13 cellular contexts compared by ENCODE assay signal in the genomic region with DNA sequence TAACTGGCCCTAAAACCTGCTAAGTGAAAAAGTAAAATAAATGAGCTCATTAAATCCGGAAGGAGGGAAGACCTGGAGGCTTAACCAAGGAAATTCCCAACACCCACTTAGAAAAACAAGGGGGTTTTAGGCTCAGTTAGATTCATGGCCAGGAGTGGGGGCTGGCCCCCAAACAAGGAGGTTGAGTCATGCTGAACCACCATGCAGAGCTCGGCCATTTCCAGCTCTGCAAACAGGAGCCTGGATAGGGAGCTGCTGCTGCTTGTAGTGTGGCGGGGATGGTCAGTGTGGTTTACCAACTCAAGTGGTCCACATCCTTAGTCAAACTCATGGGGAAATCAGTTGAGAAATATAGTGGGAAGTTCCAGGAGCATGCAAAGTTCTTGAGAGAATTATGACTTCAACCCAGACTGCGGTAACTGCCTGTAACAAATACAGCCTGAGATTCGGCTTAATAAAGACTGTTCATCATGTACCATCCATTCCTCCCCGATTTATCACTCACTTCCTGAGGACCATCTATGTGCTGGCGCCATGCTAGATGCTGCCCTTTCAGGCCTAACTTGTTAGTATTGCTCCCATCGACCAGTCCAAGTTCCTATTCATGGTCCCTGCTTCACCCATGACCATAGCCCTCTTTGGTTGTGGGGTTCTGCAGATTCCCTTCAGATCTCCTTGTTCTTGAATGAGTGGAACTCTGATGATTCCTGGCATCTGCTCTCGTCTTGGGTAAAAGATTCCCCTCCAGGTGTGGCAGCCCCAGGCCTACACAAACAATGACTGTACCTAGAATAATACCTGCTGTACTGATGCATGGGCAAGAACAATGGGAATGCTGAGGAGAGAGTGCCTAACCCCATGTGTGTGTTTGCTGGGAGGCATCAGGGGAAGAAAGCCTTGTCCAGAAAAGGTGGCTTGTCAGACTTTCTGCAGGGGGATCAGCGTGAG. TPM values are rescaled to one million over a fixed set of nuclear protein-coding genes. Genes with fewer than 3 reads are reported as not detected.
DNase-seq lines count a peak whose midpoint lies in the region; ATAC-seq and TF ChIP-seq lines count a peak whose summit lies in the region.
"Had no signal": no experiment of that assay in that cellular context is flagged by ENCODE, and none has a peak within 500 bp of the region (broad histone marks: within the 10 kb centered on the region; RNA-seq: fewer than 3 reads in every experiment).

No MANE protein-coding gene starts in this region.

- H3K79me2 ChIP-seq in GM23338 (replicated peaks; ENCODE audit: insufficient read depth): no peaks in the 10 kb centered on the region

- H3K4me3 ChIP-seq in GM23338 (no peak overlapping the region), fibroblast of mammary gland (ENCODE audit: control insufficient read depth, low read depth, low read length) (no peak overlapping the region), skeletal muscle cell (ENCODE audit: low read depth, low read length) (no peak overlapping the region), BE2C (ENCODE audit: low read depth, low read length) (no peak overlapping the region)

- no peaks in the 10 kb centered on the region for H4K20me1 ChIP-seq in GM23338 (replicated peaks; ENCODE audit: insufficient read depth)

- no peaks in the 10 kb centered on the region for H3K36me3 Mint-ChIP-seq in GM23338 (ENCODE audit: low read depth)
- H3K36me3 Mint-ChIP-seq: activated CD8-positive, alpha-beta memory T cell treated with anti-CD3 and anti-CD28 coated beads, Interleukin-2, amount 10 ng/mL, durations not matched to agents 7 days and 5 days; natural killer cell treated with Interleukin-12 subunit alpha and Interleukin-12 subunit beta and Interleukin-15 and Interleukin-18, amount 100 ng/mL, for 72 hours; stimulated activated effector memory CD8-positive, alpha-beta T cell treated with anti-CD3 and anti-CD28 coated beads, Interleukin-12 subunit alpha, Interleukin-12 subunit beta, amount 100 ng/mL, for 72 hours had no signal

- no peaks in the 10 kb centered on the region for H3K27me3 ChIP-seq in GM23338 (ENCODE audit: insufficient read depth)
- no peaks in the 10 kb centered on the region for H3K27me3 ChIP-seq in BE2C

- H3K4me3 Mint-ChIP-seq in GM23338: no peak overlapping the region
- H3K4me3 Mint-ChIP-seq: activated CD8-positive, alpha-beta memory T cell treated with anti-CD3 and anti-CD28 coated beads, Interleukin-2, amount 10 ng/mL, durations not matched to agents 7 days and 5 days; natural killer cell treated with Interleukin-12 subunit alpha and Interleukin-12 subunit beta and Interleukin-15 and Interleukin-18, amount 100 ng/mL, for 72 hours; stimulated activated effector memory CD8-positive, alpha-beta T cell treated with anti-CD3 and anti-CD28 coated beads, Interleukin-12 subunit alpha, Interleukin-12 subunit beta, amount 100 ng/mL, for 72 hours had no signal

- H3K9me3 ChIP-seq in BE2C: no peaks in the 10 kb centered on the region

- peaks cover 6% of the 10 kb centered on the region; the same call in 1 of the 2 replicates for H3K4me1 ChIP-seq in GM23338 (ENCODE audit: insufficient read depth)
- no peaks in the 10 kb centered on the region for H3K4me1 ChIP-seq in BE2C

- no peak overlapping the region for H3K4me2 ChIP-seq in GM23338

- H3F3A ChIP-seq in GM23338 (replicated peaks; ENCODE audit: low read depth): no peaks in the 10 kb centered on the region

- TF ChIP-seq CTCF in GM23338 (conservative IDR thresholded peaks at IDR 0.05; ENCODE audit: low read depth in 2 of 2) (no peak), fibroblast of mammary gland (conservative IDR thresholded peaks at IDR 0.05; ENCODE audit: control insufficient read depth, insufficient read depth, low read depth, low read length) (no peak), BE2C (IDR thresholded peaks at IDR 0.05; ENCODE audit: low read depth, low read length) (no peak)

- no peaks in the 10 kb centered on the region; the same call in 1 of the 2 replicates for H3K9me2 ChIP-seq in GM23338 (ENCODE audit: insufficient read depth)

- H3K36me3 ChIP-seq in GM23338 (ENCODE audit: insufficient read depth) (no peaks in the 10 kb centered on the region), BE2C (no peaks in the 10 kb centered on the region)

- H3K9me3 Mint-ChIP-seq in GM23338: no peaks in the 10 kb centered on the region; the same call in 2 of the 3 replicates
- H3K9me3 Mint-ChIP-seq: natural killer cell treated with Interleukin-12 subunit alpha and Interleukin-12 subunit beta and Interleukin-15 and Interleukin-18, amount 100 ng/mL, for 72 hours; stimulated activated effector memory CD8-positive, alpha-beta T cell treated with anti-CD3 and anti-CD28 coated beads, Interleukin-12 subunit alpha, Interleukin-12 subunit beta, amount 100 ng/mL, for 72 hours had no signal

- H3K27ac Mint-ChIP-seq in GM23338: no peak overlapping the region
- H3K27ac Mint-ChIP-seq: activated CD8-positive, alpha-beta memory T cell treated with anti-CD3 and anti-CD28 coated beads, Interleukin-2, amount 10 ng/mL, durations not matched to agents 7 days and 5 days; natural killer cell treated with Interleukin-12 subunit alpha and Interleukin-12 subunit beta and Interleukin-15 and Interleukin-18, amount 100 ng/mL, for 72 hours; stimulated activated effector memory CD8-positive, alpha-beta T cell treated with anti-CD3 and anti-CD28 coated beads, Interleukin-12 subunit alpha, Interleukin-12 subunit beta, amount 100 ng/mL, for 72 hours had no signal

- H3K4me1 Mint-ChIP-seq in GM23338: peaks cover 9% of the 10 kb centered on the region
- H3K4me1 Mint-ChIP-seq: activated CD8-positive, alpha-beta memory T cell treated with anti-CD3 and anti-CD28 coated beads, Interleukin-2, amount 10 ng/mL, durations not matched to agents 7 days and 5 days; stimulated activated effector memory CD8-positive, alpha-beta T cell treated with anti-CD3 and anti-CD28 coated beads, Interleukin-12 subunit alpha, Interleukin-12 subunit beta, amount 100 ng/mL, for 72 hours had no signal

- H3K27ac ChIP-seq in GM23338 (ENCODE audit: low read depth): no peak overlapping the region
- H3K27ac ChIP-seq: HL-60 had no signal

- DNase-seq in GM23338 (ENCODE audit: low spot score) (no peak), RPMI7951 (ENCODE audit: low read depth) (peak; percentile 96), fibroblast of mammary gland (ENCODE audit: low read depth) (peak; percentile 90), skeletal muscle cell (ENCODE audit: low read depth) (peak; percentile 56), NCI-H2171 treated with DMSO at 0.1 percent for 48 hours (lab: John Stamatoyannopoulos, UW) (no peak), BE2C (no peak), NCI-H1092 (lab: John Stamatoyannopoulos, UW) (no peak)
- DNase-seq: activated CD8-positive, alpha-beta memory T cell treated with anti-CD3 and anti-CD28 coated beads, Interleukin-2, amount 10 ng/mL, durations not matched to agents 7 days and 5 days; NCI-H1694 treated with DMSO at 0.1 percent for 48 hours had no signal

- peaks cover 4% of the 10 kb centered on the region for H3K27me3 Mint-ChIP-seq in GM23338 (ENCODE audit: insufficient read depth, low read depth, poor library complexity)

- ATAC-seq in GM23338 (no peak), HG03439 (IDR thresholded peaks at IDR 0.05; ENCODE audit: unreplicated experiment) (no peak)
- ATAC-seq: activated CD8-positive, alpha-beta memory T cell treated with anti-CD3 and anti-CD28 coated beads, Interleukin-2, amount 10 ng/mL, durations not matched to agents 7 days and 5 days; stimulated activated effector memory CD8-positive, alpha-beta T cell treated with anti-CD3 and anti-CD28 coated beads, Interleukin-12 subunit alpha, Interleukin-12 subunit beta, amount 100 ng/mL, for 72 hours had no signal

- H2AFZ ChIP-seq in GM23338: peak overlapping the region; percentile 84

TF ChIP-seq in GM23338, 12 proteins besides CTCF, POLR2A, EP300 and RAD21:
- TF ChIP-seq ZNF331 (CRISPR knock-in tag; IDR thresholded peaks at IDR 0.05; ENCODE audit: low read depth) (0 out of 2 replicates have a peak, but pooled peaks have one; percentile 27), ZNF114 (CRISPR knock-in tag; IDR thresholded peaks at IDR 0.05) (no peak)

RNA-seq across cellular contexts. Expression of gene MRPL19, which starts 39.5 kb away (rescaled TPM):
- 65.5 and 85.5 TPM in 2 replicates for total RNA-seq in GM23338 (2014; rRNA removed; shearing (Covaris generic))
- 131 and 149 TPM in 2 replicates for polyA plus RNA-seq in GM23338 (2016; fragmentation: Nextera tagmentation; extraction: Ambion mirVana)
- 51.1 and 57.0 TPM in 2 replicates for total RNA-seq in RPMI7951 (2014; rRNA removed; shearing (Covaris generic))
- polyA plus RNA-seq in BE2C (2012; ENCODE audit: insufficient read depth, insufficient read length, low read depth): 9.0 TPM

RNA-seq across cellular contexts. Expression of gene EVA1A, which starts 46.4 kb away (rescaled TPM):
- total RNA-seq in GM23338 (2014; rRNA removed; shearing (Covaris generic)): 7.9 and 8.5 TPM in 2 replicates
- polyA plus RNA-seq in GM23338 (2016; fragmentation: Nextera tagmentation; extraction: Ambion mirVana): 4.6 and 5.0 TPM in 2 replicates
- 68.7 and 95.4 TPM in 2 replicates for total RNA-seq in RPMI7951 (2014; rRNA removed; shearing (Covaris generic))
- polyA plus RNA-seq in BE2C (2012; ENCODE audit: insufficient read depth, insufficient read length, low read depth): not detected
- total RNA-seq: activated CD8-positive, alpha-beta memory T cell treated with anti-CD3 and anti-CD28 coated beads, Interleukin-2, amount 10 ng/mL, durations not matched to agents 7 days and 5 days; natural killer cell treated with Interleukin-12 subunit alpha and Interleukin-12 subunit beta and Interleukin-15 and Interleukin-18, amount 100 ng/mL, for 72 hours had no signal

Comparison
In these comparisons a context has a peak if more than half of its experiments do, and no peak if none do; other contexts are left out.
1. DNase-seq: peak in RPMI7951 (single experiment), fibroblast of mammary gland (single experiment) and skeletal muscle cell (single experiment); none in GM23338 (single experiment), NCI-H2171 treated with DMSO at 0.1 percent for 48 hours (single experiment), BE2C (single experiment) and NCI-H1092 (single experiment).